In genomic region chr19:8307400-8307964, GRCh38 we compare ENCODE assay signal across 6 cellular contexts. TPM values are rescaled to one million over a fixed set of nuclear protein-coding genes. Genes with fewer than 3 reads are reported as not detected.
DNase-seq lines count a peak whose midpoint lies in the region; ATAC-seq and TF ChIP-seq lines count a peak whose summit lies in the region.

No MANE protein-coding gene starts in this region.

- H3K9me3 Mint-ChIP-seq in activated CD4-positive, alpha-beta memory T cell treated with anti-CD3 and anti-CD28 coated beads, Interleukin-2, amount 10 ng/mL, durations not matched to agents 7 days and 5 days = no peaks in the 10 kb centered on the region

- intact Hi-C loops in left lung (cut with DNase I) = no loop called here

- peak overlapping the region; percentile 90 for H3K4me3 Mint-ChIP-seq in activated CD4-positive, alpha-beta memory T cell treated with anti-CD3 and anti-CD28 coated beads, Interleukin-2, amount 10 ng/mL, durations not matched to agents 7 days and 5 days

- H3K27ac ChIP-seq in left lung = peak overlapping the region in 1 of 2 donors; percentile 74

- H3K9me3 ChIP-seq in left lung = no peaks in the 10 kb centered on the region

- H3K4me3 ChIP-seq in GM12865 (ENCODE audit: low read depth, low read length) (peak overlapping the region; percentile 66), left lung (peak overlapping the region; percentile 46 to 53)

- peaks cover 0 to 5% of the 10 kb centered on the region in 2 donors for H3K27me3 ChIP-seq in left lung

- CTCF ChIA-PET in activated CD4-positive, alpha-beta memory T cell treated with anti-CD3 and anti-CD28 coated beads, Interleukin-2, amount 10 ng/mL, durations not matched to agents 7 days and 5 days (lab: Charles Lee) = interaction anchor here (1.6 kb wide), 1 partner anchor 106 kb away, joined by 3 read pairs; the partner anchor contains the start of gene MARCHF2

- H3K36me3 Mint-ChIP-seq in activated CD4-positive, alpha-beta memory T cell treated with anti-CD3 and anti-CD28 coated beads, Interleukin-2, amount 10 ng/mL, durations not matched to agents 7 days and 5 days (ENCODE audit: low read depth) = peaks cover 27% of the 10 kb centered on the region

- no peaks in the 10 kb centered on the region for H3K27me3 Mint-ChIP-seq in activated CD4-positive, alpha-beta memory T cell treated with anti-CD3 and anti-CD28 coated beads, Interleukin-2, amount 10 ng/mL, durations not matched to agents 7 days and 5 days

- ATAC-seq in left lung (peak; percentile 6), HG02981 (IDR thresholded peaks at IDR 0.05; ENCODE audit: unreplicated experiment) (no peak)

- peak overlapping the region; percentile 76 for H3K27ac Mint-ChIP-seq in activated CD4-positive, alpha-beta memory T cell treated with anti-CD3 and anti-CD28 coated beads, Interleukin-2, amount 10 ng/mL, durations not matched to agents 7 days and 5 days

- TF ChIP-seq CTCF in GM12865 (IDR thresholded peaks at IDR 0.05; ENCODE audit: insufficient read depth, low read depth, low read length, missing control alignments) (no peak), left lung (IDR thresholded peaks at IDR 0.05) (no peak)

- peaks cover 0 to 43% of the 10 kb centered on the region in 2 donors for H3K36me3 ChIP-seq in left lung

- DNase-seq in GM12865 (ENCODE audit: low read depth) (peak; percentile 21), left lung (peak; percentile 24 to 60), cerebellar nuclear complex (lab: John Stamatoyannopoulos, UW) (no peak), NCI-H2029 (lab: John Stamatoyannopoulos, UW) (no peak)
- DNase-seq in activated CD4-positive, alpha-beta memory T cell treated with anti-CD3 and anti-CD28 coated beads, Interleukin-2, amount 10 ng/mL, durations not matched to agents 7 days and 5 days = no peak

- H3K4me1 Mint-ChIP-seq in activated CD4-positive, alpha-beta memory T cell treated with anti-CD3 and anti-CD28 coated beads, Interleukin-2, amount 10 ng/mL, durations not matched to agents 7 days and 5 days = peaks cover 39% of the 10 kb centered on the region

- H3K4me1 ChIP-seq in left lung = peaks cover 13 to 56% of the 10 kb centered on the region in 2 donors

- POLR2A ChIA-PET in activated CD4-positive, alpha-beta memory T cell treated with anti-CD3 and anti-CD28 coated beads, Interleukin-2, amount 10 ng/mL, durations not matched to agents 7 days and 5 days (lab: Charles Lee) = interaction anchor here (0.9 to 3.2 kb wide), 3 partner anchors 11 to 39 kb away, joined by 3 to 25 read pairs (median 4); partner anchors contain the start of genes NDUFA7 and RPS28

RNA-seq across cellular contexts. Expression of gene CD320, which starts 0.7 kb away (rescaled TPM):
- total RNA-seq in activated CD4-positive, alpha-beta memory T cell treated with anti-CD3 and anti-CD28 coated beads, Interleukin-2, amount 10 ng/mL, durations not matched to agents 7 days and 5 days = 10 to 100 TPM; 37.7 to 40.4 TPM
- 10 to 100 TPM; 44.1 to 58.3 TPM for total RNA-seq in left lung

RNA-seq across cellular contexts. Expression of gene NDUFA7, which starts 13.7 kb away (rescaled TPM):
- 10 to 100 TPM; 67.1 to 67.3 TPM for total RNA-seq in activated CD4-positive, alpha-beta memory T cell treated with anti-CD3 and anti-CD28 coated beads, Interleukin-2, amount 10 ng/mL, durations not matched to agents 7 days and 5 days
- 10 to 100 TPM; 38.7 to 40.8 TPM for total RNA-seq in left lung

RNA-seq across cellular contexts. Expression of gene RPS28, which starts 13.8 kb away (rescaled TPM):
- total RNA-seq in activated CD4-positive, alpha-beta memory T cell treated with anti-CD3 and anti-CD28 coated beads, Interleukin-2, amount 10 ng/mL, durations not matched to agents 7 days and 5 days = 1,000 to 10,000 TPM; 1,605 to 1,659 TPM
- total RNA-seq in left lung = 1,000 to 10,000 TPM; 1,595 to 1,630 TPM

RNA-seq across cellular contexts. Expression of gene KANK3, which starts 35.6 kb away (rescaled TPM):
- total RNA-seq in activated CD4-positive, alpha-beta memory T cell treated with anti-CD3 and anti-CD28 coated beads, Interleukin-2, amount 10 ng/mL, durations not matched to agents 7 days and 5 days = 1 to 10 TPM; 7.4 to 8.7 TPM
- total RNA-seq in left lung = 10 to 100 TPM; 14.4 to 29.0 TPM

RNA-seq across cellular contexts. Expression of gene ANGPTL4, which starts 56.5 kb away (rescaled TPM):
- 1 to 10 TPM; 1.2 to 1.4 TPM for total RNA-seq in activated CD4-positive, alpha-beta memory T cell treated with anti-CD3 and anti-CD28 coated beads, Interleukin-2, amount 10 ng/mL, durations not matched to agents 7 days and 5 days
- 10 to 100 TPM in 1 of 2 donors, 1 to 10 TPM in 1; 2.5 to 24.8 TPM for total RNA-seq in left lung

Comparison
In these comparisons a context has a peak if more than half of its experiments do, and no peak if none do; other contexts are left out.
1. DNase-seq: peak in GM12865 (single experiment) and left lung (2 of 2); none in activated CD4-positive, alpha-beta memory T cell treated with anti-CD3 and anti-CD28 coated beads, Interleukin-2, amount 10 ng/mL, durations not matched to agents 7 days and 5 days (single experiment), cerebellar nuclear complex (0 of 2) and NCI-H2029 (single experiment).